ENCODE assay signal across 17 cellular contexts in genomic region chr12:98146043-98146442, GRCh38.
DNase-seq lines count a peak whose midpoint lies in the region; ATAC-seq and TF ChIP-seq lines count a peak whose summit lies in the region.
"Had no signal": no experiment of that assay in that cellular context is flagged by ENCODE, and none has a peak within 500 bp of the region (broad histone marks: within the 10 kb centered on the region; RNA-seq: fewer than 3 reads in every experiment).

No MANE protein-coding gene starts in this region.

- peaks cover 6% of the 10 kb centered on the region for H3K4me1 Mint-ChIP-seq in GM23338
- H3K4me1 Mint-ChIP-seq: CD4-positive, CD25-positive, alpha-beta regulatory T cell; CD8-positive, alpha-beta memory T cell had no signal

- H3K79me2 ChIP-seq in DND-41 (ENCODE audit: insufficient read depth, low read length) (no peaks in the 10 kb centered on the region), GM23338 (replicated peaks; ENCODE audit: insufficient read depth) (no peaks in the 10 kb centered on the region)

- H2AFZ ChIP-seq in DND-41 (ENCODE audit: low read depth, low read length) = peak overlapping the region; percentile 46; the same call in 1 of the 2 replicates
- H2AFZ ChIP-seq in GM23338 = no peak overlapping the region; the same call in 1 of the 2 replicates

- H3K27ac ChIP-seq in DND-41 (ENCODE audit: low read length) (no peak overlapping the region), GM23338 (ENCODE audit: low read depth) (no peak overlapping the region), esophagus muscularis mucosa (replicated peaks in 1 of 4) (no peak overlapping the region), vagina (no peak overlapping the region)

- H3K4me3 ChIP-seq in DND-41 (ENCODE audit: low read depth in 1 of 2, low read length in 2 of 2) (no peak overlapping the region), GM23338 (no peak overlapping the region), esophagus muscularis mucosa (no peak overlapping the region), vagina (no peak overlapping the region)
- H3K4me3 ChIP-seq: K562 had no signal

- H3F3A ChIP-seq in GM23338 (replicated peaks; ENCODE audit: low read depth) = no peaks in the 10 kb centered on the region

- in situ Hi-C loops in SK-MEL-5 (cut with HindIII; ENCODE audit: low pct_unique_long_range_greater_than_20kb, low sequenced_read_pairs) = no loop called here

- H3K9me3 Mint-ChIP-seq in GM23338 = no peaks in the 10 kb centered on the region; the same call in 2 of the 3 replicates

- no peaks in the 10 kb centered on the region for H3K36me3 ChIP-seq in DND-41 (ENCODE audit: insufficient read depth, low read length)
- H3K36me3 ChIP-seq in GM23338 (ENCODE audit: insufficient read depth) = no peaks in the 10 kb centered on the region
- H3K36me3 ChIP-seq in esophagus muscularis mucosa = no peaks in the 10 kb centered on the region
- no peaks in the 10 kb centered on the region for H3K36me3 ChIP-seq in vagina
- H3K36me3 ChIP-seq: BE2C had no signal

- H3K27me3 Mint-ChIP-seq in GM23338 (ENCODE audit: insufficient read depth, low read depth, poor library complexity) = peaks cover 1% of the 10 kb centered on the region

- intact Hi-C loops in esophagus muscularis mucosa (cut with DNase I) = no loop called here
- intact Hi-C loops in vagina (cut with DNase I) = no loop called here

- no peak overlapping the region for H3K27ac Mint-ChIP-seq in GM23338
- H3K27ac Mint-ChIP-seq: CD4-positive, CD25-positive, alpha-beta regulatory T cell had no signal

- H3K4me2 ChIP-seq in DND-41 (ENCODE audit: insufficient read depth, low read length) = no peak overlapping the region
- no peak overlapping the region for H3K4me2 ChIP-seq in GM23338

- H4K20me1 ChIP-seq in DND-41 (ENCODE audit: insufficient read depth, low read length) = no peaks in the 10 kb centered on the region
- no peaks in the 10 kb centered on the region for H4K20me1 ChIP-seq in GM23338 (replicated peaks; ENCODE audit: insufficient read depth)

- no peak for TF ChIP-seq EP300 in esophagus muscularis mucosa (IDR thresholded peaks at IDR 0.05)

- H3K9ac ChIP-seq in DND-41 (ENCODE audit: low read depth, low read length) = no peak overlapping the region

- H3K4me3 Mint-ChIP-seq in GM23338 = no peak overlapping the region
- H3K4me3 Mint-ChIP-seq: CD4-positive, CD25-positive, alpha-beta regulatory T cell; CD8-positive, alpha-beta memory T cell had no signal

- no peaks in the 10 kb centered on the region for H3K36me3 Mint-ChIP-seq in GM23338 (ENCODE audit: low read depth)
- H3K36me3 Mint-ChIP-seq: CD4-positive, CD25-positive, alpha-beta regulatory T cell; CD8-positive, alpha-beta memory T cell had no signal

- peaks cover 7% of the 10 kb centered on the region; the same call in 1 of the 2 replicates for H3K9me2 ChIP-seq in GM23338 (ENCODE audit: insufficient read depth)

- DNase-seq in DND-41 (no peak), GM23338 (ENCODE audit: low spot score) (no peak), SK-MEL-5 (ENCODE audit: low read depth, low spot score) (peak; percentile 10), esophagus muscularis mucosa (ENCODE audit: extremely low spot score) (peak; percentile 19), vagina (ENCODE audit: extremely low spot score in 2 of 2) (no peak)
- DNase-seq: ACHN; BE2C; C1 segment of cervical spinal cord; CD4-positive, CD25-positive, alpha-beta regulatory T cell; CD8-positive, alpha-beta memory T cell; COR-L47; DMS 273 treated with DMSO at 0.1 percent for 48 hours; DMS53; HCEC 1CT had no signal

- TF ChIP-seq POLR2A in esophagus muscularis mucosa (IDR thresholded peaks at IDR 0.05; ENCODE audit: low read depth) = no peak
- no peak for TF ChIP-seq POLR2A in vagina (IDR thresholded peaks at IDR 0.05)

- TF ChIP-seq CTCF in DND-41 (IDR thresholded peaks at IDR 0.05; ENCODE audit: borderline replicate concordance, extremely low read depth, low read length, poor library complexity, severe bottlenecking) = no peak
- TF ChIP-seq CTCF in GM23338 (conservative IDR thresholded peaks at IDR 0.05; ENCODE audit: low read depth in 2 of 2) = no peak
- TF ChIP-seq CTCF in esophagus muscularis mucosa (IDR thresholded peaks at IDR 0.05) = no peak
- no peak for TF ChIP-seq CTCF in vagina (IDR thresholded peaks at IDR 0.05)

- H3K9me3 ChIP-seq in DND-41 (ENCODE audit: insufficient read depth, low read length, severe bottlenecking) (no peaks in the 10 kb centered on the region), esophagus muscularis mucosa (no peaks in the 10 kb centered on the region), vagina (no peaks in the 10 kb centered on the region)
- H3K9me3 ChIP-seq: BE2C had no signal

- H3K4me1 ChIP-seq in DND-41 (ENCODE audit: insufficient read depth, low read length) = peaks cover 28% of the 10 kb centered on the region
- peaks cover 15% of the 10 kb centered on the region for H3K4me1 ChIP-seq in GM23338 (ENCODE audit: insufficient read depth)
- no peaks in the 10 kb centered on the region for H3K4me1 ChIP-seq in esophagus muscularis mucosa
- H3K4me1 ChIP-seq in vagina = no peaks in the 10 kb centered on the region
- H3K4me1 ChIP-seq: BE2C had no signal

- WGBS in esophagus muscularis mucosa = 79% methylated on average over 2 of the region's 2 CpGs

- H3K27me3 ChIP-seq in DND-41 (ENCODE audit: insufficient read depth, low read length, poor library complexity) = no peaks in the 10 kb centered on the region
- no peaks in the 10 kb centered on the region for H3K27me3 ChIP-seq in GM23338 (ENCODE audit: insufficient read depth)
- no peaks in the 10 kb centered on the region for H3K27me3 ChIP-seq in esophagus muscularis mucosa
- H3K27me3 ChIP-seq in vagina = no peaks in the 10 kb centered on the region
- H3K27me3 ChIP-seq: BE2C had no signal

- ATAC-seq in DND-41 (ENCODE audit: insufficient read depth, low read depth) = 0 out of 3 replicates have a peak, but pooled peaks have one; percentile 27
- no peak for ATAC-seq in GM23338
- no peak for ATAC-seq in HG02885 (IDR thresholded peaks at IDR 0.05; ENCODE audit: poor library complexity, unreplicated experiment)
- ATAC-seq in HG02763 (IDR thresholded peaks at IDR 0.05; ENCODE audit: unreplicated experiment) = no peak
- ATAC-seq: K562 had no signal

TF ChIP-seq in GM23338, 12 proteins besides CTCF, POLR2A, EP300 and RAD21:
- TF ChIP-seq ETS1 (IDR thresholded peaks at IDR 0.05) = peak; percentile 53; the same call in 1 of the 2 replicates
- no peak for TF ChIP-seq STAT1 (IDR thresholded peaks at IDR 0.05; ENCODE audit: unreplicated experiment)

Comparison
In these comparisons a context has a peak if more than half of its experiments do, and no peak if none do; other contexts are left out.
1. DNase-seq: peak in SK-MEL-5 (single experiment) and esophagus muscularis mucosa (single experiment); none in DND-41 (single experiment), GM23338 (single experiment) and vagina (0 of 2).